ENCODE assay signal across 1 cellular context in genomic region chr11:108008656-108009496, GRCh38.
TF ChIP-seq lines count a peak whose summit lies in the region.

TSS of gene CUL5 (plus strand) at chr11:108008898. CDS start at chr11:108009349, 451 bp downstream.

TF ChIP-seq in HepG2, 621 proteins besides CTCF, POLR2A, EP300 and RAD21 (continued from another document and continues in another):
- TF ChIP-seq, protein P1, sequence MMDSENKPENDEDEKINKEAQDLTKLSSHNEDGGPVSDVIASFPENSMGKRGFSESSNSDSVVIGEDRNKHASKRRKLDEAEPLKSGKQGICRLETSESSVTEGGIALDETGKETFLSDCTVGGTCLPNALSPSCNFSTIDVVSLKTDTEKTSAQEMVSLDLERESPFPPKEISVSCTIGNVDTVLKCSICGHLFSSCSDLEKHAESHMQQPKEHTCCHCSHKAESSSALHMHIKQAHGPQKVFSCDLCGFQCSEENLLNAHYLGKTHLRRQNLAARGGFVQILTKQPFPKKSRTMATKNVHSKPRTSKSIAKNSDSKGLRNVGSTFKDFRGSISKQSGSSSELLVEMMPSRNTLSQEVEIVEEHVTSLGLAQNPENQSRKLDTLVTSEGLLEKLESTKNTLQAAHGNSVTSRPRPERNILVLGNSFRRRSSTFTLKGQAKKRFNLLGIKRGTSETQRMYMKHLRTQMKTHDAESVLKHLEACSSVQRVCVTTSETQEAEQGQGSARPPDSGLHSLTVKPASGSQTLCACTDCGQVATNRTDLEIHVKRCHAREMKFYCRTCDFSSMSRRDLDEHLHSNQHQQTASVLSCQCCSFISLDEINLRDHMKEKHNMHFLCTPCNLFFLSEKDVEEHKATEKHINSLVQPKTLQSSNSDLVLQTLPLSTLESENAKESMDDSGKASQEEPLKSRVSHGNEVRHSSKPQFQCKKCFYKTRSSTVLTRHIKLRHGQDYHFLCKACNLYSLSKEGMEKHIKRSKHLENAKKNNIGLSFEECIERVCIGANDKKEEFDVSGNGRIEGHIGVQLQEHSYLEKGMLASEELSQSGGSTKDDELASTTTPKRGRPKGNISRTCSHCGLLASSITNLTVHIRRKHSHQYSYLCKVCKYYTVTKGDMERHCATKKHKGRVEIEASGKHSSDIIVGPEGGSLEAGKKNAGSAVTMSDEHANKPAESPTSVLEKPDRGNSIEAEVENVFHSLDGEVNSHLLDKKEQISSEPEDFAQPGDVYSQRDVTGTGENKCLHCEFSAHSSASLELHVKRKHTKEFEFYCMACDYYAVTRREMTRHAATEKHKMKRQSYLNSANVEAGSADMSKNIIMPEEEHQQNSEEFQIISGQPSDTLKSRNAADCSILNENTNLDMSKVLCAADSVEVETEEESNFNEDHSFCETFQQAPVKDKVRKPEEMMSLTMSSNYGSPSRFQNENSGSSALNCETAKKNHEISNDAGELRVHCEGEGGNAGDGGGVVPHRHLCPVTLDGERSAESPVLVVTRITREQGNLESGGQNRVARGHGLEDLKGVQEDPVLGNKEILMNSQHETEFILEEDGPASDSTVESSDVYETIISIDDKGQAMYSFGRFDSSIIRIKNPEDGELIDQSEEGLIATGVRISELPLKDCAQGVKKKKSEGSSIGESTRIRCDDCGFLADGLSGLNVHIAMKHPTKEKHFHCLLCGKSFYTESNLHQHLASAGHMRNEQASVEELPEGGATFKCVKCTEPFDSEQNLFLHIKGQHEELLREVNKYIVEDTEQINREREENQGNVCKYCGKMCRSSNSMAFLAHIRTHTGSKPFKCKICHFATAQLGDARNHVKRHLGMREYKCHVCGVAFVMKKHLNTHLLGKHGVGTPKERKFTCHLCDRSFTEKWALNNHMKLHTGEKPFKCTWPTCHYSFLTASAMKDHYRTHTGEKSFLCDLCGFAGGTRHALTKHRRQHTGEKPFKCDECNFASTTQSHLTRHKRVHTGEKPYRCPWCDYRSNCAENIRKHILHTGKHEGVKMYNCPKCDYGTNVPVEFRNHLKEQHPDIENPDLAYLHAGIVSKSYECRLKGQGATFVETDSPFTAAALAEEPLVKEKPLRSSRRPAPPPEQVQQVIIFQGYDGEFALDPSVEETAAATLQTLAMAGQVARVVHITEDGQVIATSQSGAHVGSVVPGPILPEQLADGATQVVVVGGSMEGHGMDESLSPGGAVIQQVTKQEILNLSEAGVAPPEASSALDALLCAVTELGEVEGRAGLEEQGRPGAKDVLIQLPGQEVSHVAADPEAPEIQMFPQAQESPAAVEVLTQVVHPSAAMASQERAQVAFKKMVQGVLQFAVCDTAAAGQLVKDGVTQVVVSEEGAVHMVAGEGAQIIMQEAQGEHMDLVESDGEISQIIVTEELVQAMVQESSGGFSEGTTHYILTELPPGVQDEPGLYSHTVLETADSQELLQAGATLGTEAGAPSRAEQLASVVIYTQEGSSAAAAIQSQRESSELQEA (CRISPR knock-in tag; IDR thresholded peaks at IDR 0.05; ENCODE audit: not compliant biosample characterization), result peak; percentile 84
- TF ChIP-seq ZNF136 (CRISPR knock-in tag; IDR thresholded peaks at IDR 0.05; ENCODE audit: low read depth), result no peak
- TF ChIP-seq ZZZ3 (CRISPR knock-in tag; IDR thresholded peaks at IDR 0.05; ENCODE audit: borderline replicate concordance), result peak; percentile 22; the same call in 1 of the 2 replicates
- TF ChIP-seq ZIK1 (CRISPR knock-in tag; IDR thresholded peaks at IDR 0.05; ENCODE audit: borderline replicate concordance, low read depth), result peak; percentile 89
- peak; percentile 72; the same call in 1 of the 2 replicates for TF ChIP-seq ZNF510 (CRISPR knock-in tag; IDR thresholded peaks at IDR 0.05; ENCODE audit: low read depth)
- TF ChIP-seq ZNF264 (CRISPR knock-in tag; IDR thresholded peaks at IDR 0.05), result peak; percentile 52; the same call in 1 of the 2 replicates
- TF ChIP-seq ZSCAN30 (CRISPR knock-in tag; IDR thresholded peaks at IDR 0.05), result no peak
- TF ChIP-seq HNF4G (IDR thresholded peaks at IDR 0.05; ENCODE audit: borderline replicate concordance, low read depth, low read length), result no peak
- no peak; the same call in 1 of the 2 replicates for TF ChIP-seq HNF4G (CRISPR knock-in tag; IDR thresholded peaks at IDR 0.05; ENCODE audit: borderline replicate concordance, low read depth)
- no peak for TF ChIP-seq ZNF383 (CRISPR knock-in tag; IDR thresholded peaks at IDR 0.05; ENCODE audit: borderline replicate concordance)
- TF ChIP-seq TCF7 (IDR thresholded peaks at IDR 0.05; ENCODE audit: low read depth), result no peak
- no peak for TF ChIP-seq ZFYVE20 (CRISPR knock-in tag; IDR thresholded peaks at IDR 0.05; ENCODE audit: borderline replicate concordance, low read depth)
- TF ChIP-seq RFXAP (CRISPR knock-in tag; IDR thresholded peaks at IDR 0.05; ENCODE audit: borderline replicate concordance), result 0 out of 2 replicates have a peak, but pooled peaks have one; percentile 13
- TF ChIP-seq TAF15 (IDR thresholded peaks at IDR 0.05; ENCODE audit: low read depth, low read length, poor library complexity, severe bottlenecking), result peak; percentile 76
- TF ChIP-seq, protein P2, sequence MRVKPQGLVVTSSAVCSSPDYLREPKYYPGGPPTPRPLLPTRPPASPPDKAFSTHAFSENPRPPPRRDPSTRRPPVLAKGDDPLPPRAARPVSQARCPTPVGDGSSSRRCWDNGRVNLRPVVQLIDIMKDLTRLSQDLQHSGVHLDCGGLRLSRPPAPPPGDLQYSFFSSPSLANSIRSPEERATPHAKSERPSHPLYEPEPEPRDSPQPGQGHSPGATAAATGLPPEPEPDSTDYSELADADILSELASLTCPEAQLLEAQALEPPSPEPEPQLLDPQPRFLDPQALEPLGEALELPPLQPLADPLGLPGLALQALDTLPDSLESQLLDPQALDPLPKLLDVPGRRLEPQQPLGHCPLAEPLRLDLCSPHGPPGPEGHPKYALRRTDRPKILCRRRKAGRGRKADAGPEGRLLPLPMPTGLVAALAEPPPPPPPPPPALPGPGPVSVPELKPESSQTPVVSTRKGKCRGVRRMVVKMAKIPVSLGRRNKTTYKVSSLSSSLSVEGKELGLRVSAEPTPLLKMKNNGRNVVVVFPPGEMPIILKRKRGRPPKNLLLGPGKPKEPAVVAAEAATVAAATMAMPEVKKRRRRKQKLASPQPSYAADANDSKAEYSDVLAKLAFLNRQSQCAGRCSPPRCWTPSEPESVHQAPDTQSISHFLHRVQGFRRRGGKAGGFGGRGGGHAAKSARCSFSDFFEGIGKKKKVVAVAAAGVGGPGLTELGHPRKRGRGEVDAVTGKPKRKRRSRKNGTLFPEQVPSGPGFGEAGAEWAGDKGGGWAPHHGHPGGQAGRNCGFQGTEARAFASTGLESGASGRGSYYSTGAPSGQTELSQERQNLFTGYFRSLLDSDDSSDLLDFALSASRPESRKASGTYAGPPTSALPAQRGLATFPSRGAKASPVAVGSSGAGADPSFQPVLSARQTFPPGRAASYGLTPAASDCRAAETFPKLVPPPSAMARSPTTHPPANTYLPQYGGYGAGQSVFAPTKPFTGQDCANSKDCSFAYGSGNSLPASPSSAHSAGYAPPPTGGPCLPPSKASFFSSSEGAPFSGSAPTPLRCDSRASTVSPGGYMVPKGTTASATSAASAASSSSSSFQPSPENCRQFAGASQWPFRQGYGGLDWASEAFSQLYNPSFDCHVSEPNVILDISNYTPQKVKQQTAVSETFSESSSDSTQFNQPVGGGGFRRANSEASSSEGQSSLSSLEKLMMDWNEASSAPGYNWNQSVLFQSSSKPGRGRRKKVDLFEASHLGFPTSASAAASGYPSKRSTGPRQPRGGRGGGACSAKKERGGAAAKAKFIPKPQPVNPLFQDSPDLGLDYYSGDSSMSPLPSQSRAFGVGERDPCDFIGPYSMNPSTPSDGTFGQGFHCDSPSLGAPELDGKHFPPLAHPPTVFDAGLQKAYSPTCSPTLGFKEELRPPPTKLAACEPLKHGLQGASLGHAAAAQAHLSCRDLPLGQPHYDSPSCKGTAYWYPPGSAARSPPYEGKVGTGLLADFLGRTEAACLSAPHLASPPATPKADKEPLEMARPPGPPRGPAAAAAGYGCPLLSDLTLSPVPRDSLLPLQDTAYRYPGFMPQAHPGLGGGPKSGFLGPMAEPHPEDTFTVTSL (CRISPR knock-in tag; IDR thresholded peaks at IDR 0.05; ENCODE audit: borderline replicate concordance), result no peak
- TF ChIP-seq PITX1 (CRISPR knock-in tag; IDR thresholded peaks at IDR 0.05), result peak; percentile 73; the same call in 1 of the 2 replicates
- TF ChIP-seq ZNF329 (CRISPR knock-in tag; IDR thresholded peaks at IDR 0.05; ENCODE audit: low read depth), result peak; percentile 62
- TF ChIP-seq USF2 (IDR thresholded peaks at IDR 0.05; ENCODE audit: low read depth, low read length), result peak; percentile 94
- peak; percentile 98; the same call in 1 of the 2 replicates for TF ChIP-seq USF2 (CRISPR knock-in tag; IDR thresholded peaks at IDR 0.05; ENCODE audit: borderline replicate concordance)
- TF ChIP-seq ZNF878 (CRISPR knock-in tag; IDR thresholded peaks at IDR 0.05), result no peak
- peak; percentile 96 for TF ChIP-seq LCORL (IDR thresholded peaks at IDR 0.05)
- TF ChIP-seq LCORL (CRISPR knock-in tag; IDR thresholded peaks at IDR 0.05), result peak; percentile 85; the same call in 1 of the 2 replicates
- TF ChIP-seq JUNB (CRISPR knock-in tag; IDR thresholded peaks at IDR 0.05; ENCODE audit: borderline replicate concordance), result no peak
- TF ChIP-seq TFDP2 (CRISPR knock-in tag; IDR thresholded peaks at IDR 0.05), result no peak; the same call in 1 of the 2 replicates
- TF ChIP-seq ZNF282 (IDR thresholded peaks at IDR 0.05; ENCODE audit: partially characterized antibody), result no peak
- no peak; the same call in 1 of the 2 replicates for TF ChIP-seq ZNF33B (CRISPR knock-in tag; IDR thresholded peaks at IDR 0.05)
- TF ChIP-seq, protein P3, sequence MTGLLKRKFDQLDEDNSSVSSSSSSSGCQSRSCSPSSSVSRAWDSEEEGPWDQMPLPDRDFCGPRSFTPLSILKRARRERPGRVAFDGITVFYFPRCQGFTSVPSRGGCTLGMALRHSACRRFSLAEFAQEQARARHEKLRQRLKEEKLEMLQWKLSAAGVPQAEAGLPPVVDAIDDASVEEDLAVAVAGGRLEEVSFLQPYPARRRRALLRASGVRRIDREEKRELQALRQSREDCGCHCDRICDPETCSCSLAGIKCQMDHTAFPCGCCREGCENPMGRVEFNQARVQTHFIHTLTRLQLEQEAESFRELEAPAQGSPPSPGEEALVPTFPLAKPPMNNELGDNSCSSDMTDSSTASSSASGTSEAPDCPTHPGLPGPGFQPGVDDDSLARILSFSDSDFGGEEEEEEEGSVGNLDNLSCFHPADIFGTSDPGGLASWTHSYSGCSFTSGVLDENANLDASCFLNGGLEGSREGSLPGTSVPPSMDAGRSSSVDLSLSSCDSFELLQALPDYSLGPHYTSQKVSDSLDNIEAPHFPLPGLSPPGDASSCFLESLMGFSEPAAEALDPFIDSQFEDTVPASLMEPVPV (CRISPR knock-in tag; IDR thresholded peaks at IDR 0.05), result peak; percentile 77; the same call in 1 of the 2 replicates
- no peak for TF ChIP-seq EHMT2 (IDR thresholded peaks at IDR 0.05; ENCODE audit: borderline replicate concordance, low read depth, low read length)
- no peak for TF ChIP-seq SP2 (CRISPR knock-in tag; IDR thresholded peaks at IDR 0.05)
- TF ChIP-seq JARID2 (CRISPR knock-in tag; IDR thresholded peaks at IDR 0.05; ENCODE audit: insufficient replicate concordance), result no peak
- TF ChIP-seq SIN3A (IDR thresholded peaks at IDR 0.05; ENCODE audit: borderline replicate concordance, low read depth, low read length), result peak; percentile 55; the same call in 1 of the 2 replicates
- no peak for TF ChIP-seq CC2D1A (CRISPR knock-in tag; IDR thresholded peaks at IDR 0.05)
- peak; percentile 51; the same call in 1 of the 2 replicates for TF ChIP-seq DZIP1 (CRISPR knock-in tag; IDR thresholded peaks at IDR 0.05)
- peak; percentile 86; the same call in 1 of the 2 replicates for TF ChIP-seq REL (CRISPR knock-in tag; conservative IDR thresholded peaks at IDR 0.05)
- TF ChIP-seq, protein P4, sequence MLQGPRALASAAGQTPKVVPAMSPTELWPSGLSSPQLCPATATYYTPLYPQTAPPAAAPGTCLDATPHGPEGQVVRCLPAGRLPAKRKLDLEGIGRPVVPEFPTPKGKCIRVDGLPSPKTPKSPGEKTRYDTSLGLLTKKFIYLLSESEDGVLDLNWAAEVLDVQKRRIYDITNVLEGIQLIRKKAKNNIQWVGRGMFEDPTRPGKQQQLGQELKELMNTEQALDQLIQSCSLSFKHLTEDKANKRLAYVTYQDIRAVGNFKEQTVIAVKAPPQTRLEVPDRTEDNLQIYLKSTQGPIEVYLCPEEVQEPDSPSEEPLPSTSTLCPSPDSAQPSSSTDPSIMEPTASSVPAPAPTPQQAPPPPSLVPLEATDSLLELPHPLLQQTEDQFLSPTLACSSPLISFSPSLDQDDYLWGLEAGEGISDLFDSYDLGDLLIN (CRISPR knock-in tag; IDR thresholded peaks at IDR 0.05; ENCODE audit: borderline replicate concordance), result no peak
